In genomic region chr7:75663302-75663907, GRCh38 we compare ENCODE assay signal across 14 cellular contexts.
DNase-seq lines count a peak whose midpoint lies in the region; ATAC-seq, FAIRE-seq and TF ChIP-seq lines count a peak whose summit lies in the region.
"Had no signal": no experiment of that assay in that cellular context is flagged by ENCODE, and none has a peak within 500 bp of the region (broad histone marks: within the 10 kb centered on the region; RNA-seq: fewer than 3 reads in every experiment).

No MANE protein-coding gene starts in this region.

- DNase-seq in erythroblast (lab: John Stamatoyannopoulos, UW) (peak; percentile 59 to 66), GM10248 (ENCODE audit: extremely low spot score) (no peak), D721Med (ENCODE audit: insufficient read length, low spot score) (no peak), right atrium auricular region (ENCODE audit: low spot score) (no peak)
- DNase-seq in stimulated activated CD4-positive, alpha-beta T cell treated with anti-CD3 and anti-CD28 coated beads, Interleukin-2, amount 100 ng/mL, for 24 hours, result no peak
- DNase-seq: CD4-positive, alpha-beta memory T cell; heart right ventricle; NCI-H1092; SJCRH30; stimulated activated CD4-positive, alpha-beta T cell treated with anti-CD3 and anti-CD28 coated beads, Interleukin-1b, Interleukin-23, amount 100 ng/mL, for 48 hours had no signal

- no peak for FAIRE-seq in D721Med (lab: Jason Lieb, UNC)

- TF ChIP-seq POLR2A in erythroblast (IDR thresholded peaks at IDR 0.05; ENCODE audit: low read length), result no peak

- POLR2A ChIA-PET in GM10248 (lab: Yijun Ruan, JAX), result no interaction called here

- no peak overlapping the region for H3K4me3 ChIP-seq in right atrium auricular region
- H3K4me3 ChIP-seq: breast epithelium, heart right ventricle, SJCRH30 had no signal

- peak; percentile 57 for ATAC-seq in GM18498 (IDR thresholded peaks at IDR 0.05; ENCODE audit: unreplicated experiment)
- ATAC-seq in GM21526 (IDR thresholded peaks at IDR 0.05; ENCODE audit: low FRiP score, unreplicated experiment), result peak; percentile 32
- ATAC-seq in HG03175 (IDR thresholded peaks at IDR 0.05; ENCODE audit: unreplicated experiment), result peak; percentile 49
- ATAC-seq: heart right ventricle had no signal

- CTCF ChIA-PET in GM10248 (lab: Yijun Ruan, JAX), result interaction anchor here (1.5 kb wide), 2 partner anchors 16 to 98 kb away, joined by 4 read pairs; no protein-coding TSS in a partner anchor

- H3K27ac ChIP-seq in right atrium auricular region, result no peak overlapping the region
- H3K27ac ChIP-seq: breast epithelium, heart right ventricle, SJCRH30 had no signal

- H3K27me3 ChIP-seq in right atrium auricular region, result no peaks in the 10 kb centered on the region
- H3K27me3 ChIP-seq: breast epithelium, heart right ventricle, SJCRH30 had no signal

- H3K4me1 ChIP-seq in right atrium auricular region, result no peaks in the 10 kb centered on the region
- H3K4me1 ChIP-seq: breast epithelium had no signal

- no peaks in the 10 kb centered on the region for H3K36me3 ChIP-seq in right atrium auricular region
- H3K36me3 ChIP-seq: breast epithelium, SJCRH30 had no signal

- no peaks in the 10 kb centered on the region for H3K9me3 ChIP-seq in right atrium auricular region
- H3K9me3 ChIP-seq: breast epithelium, heart right ventricle, SJCRH30 had no signal

- TF ChIP-seq CTCF in GM10248 (IDR thresholded peaks at IDR 0.05; ENCODE audit: control extremely low read depth, extremely low read depth, low read depth, missing control alignments) (no peak), D721Med (IDR thresholded peaks at IDR 0.05; ENCODE audit: insufficient read depth, missing control alignments) (no peak), right atrium auricular region (IDR thresholded peaks at IDR 0.05) (no peak)

Comparison
In these comparisons a context has a peak if more than half of its experiments do, and no peak if none do; other contexts are left out.
1. DNase-seq: peak in erythroblast (2 of 2); none in GM10248 (single experiment), stimulated activated CD4-positive, alpha-beta T cell treated with anti-CD3 and anti-CD28 coated beads, Interleukin-2, amount 100 ng/mL, for 24 hours (0 of 2), D721Med (single experiment) and right atrium auricular region (single experiment).
2. Peak in every context shown above with its lines, with median percentiles within 50 percentile points of each other: ATAC-seq.